ENCODE assay signal across 18 cellular contexts in the genomic region with DNA sequence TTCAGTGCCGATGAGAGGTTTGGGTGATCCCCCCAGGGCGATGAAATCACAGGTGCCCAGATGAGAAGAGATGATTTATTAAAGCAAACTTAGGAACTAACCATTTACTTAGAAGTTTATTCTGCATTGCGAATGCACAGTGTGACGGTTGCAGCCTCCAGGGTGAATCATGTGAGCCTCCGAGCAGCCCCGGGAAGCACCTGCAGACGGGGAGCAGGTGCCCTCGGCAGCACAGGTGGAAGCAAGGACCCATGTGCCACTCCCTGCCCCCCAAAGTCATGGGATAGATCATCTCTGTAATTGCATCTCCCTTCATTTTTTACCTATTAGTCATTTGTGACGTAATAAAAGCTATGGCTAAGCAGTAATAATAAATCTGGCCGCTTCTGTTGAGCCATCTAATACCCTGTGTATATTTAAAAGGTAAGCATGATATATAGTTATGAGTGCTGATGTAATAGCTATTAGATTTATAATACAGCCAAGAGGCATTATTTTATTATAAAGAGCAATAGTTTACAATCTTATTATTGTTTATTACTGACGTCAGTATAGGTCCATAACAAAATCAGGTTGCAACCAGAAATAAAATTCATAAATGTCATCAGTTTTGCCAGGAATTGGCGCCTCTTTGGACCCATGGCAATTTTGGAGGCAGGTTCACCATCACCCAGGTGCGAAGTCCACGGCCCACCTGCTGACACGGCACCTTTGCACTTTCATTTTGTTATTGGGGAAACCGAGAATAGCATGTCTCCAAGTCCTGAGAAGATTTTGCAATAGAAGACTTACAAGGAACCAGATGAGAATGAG.
DNase-seq lines count a peak whose midpoint lies in the region; ATAC-seq and TF ChIP-seq lines count a peak whose summit lies in the region.
"Had no signal": no experiment of that assay in that cellular context is flagged by ENCODE, and none has a peak within 500 bp of the region (broad histone marks: within the 10 kb centered on the region; RNA-seq: fewer than 3 reads in every experiment).

No MANE protein-coding gene starts in this region.

- H2AFZ ChIP-seq in mesenchymal stem cell (ENCODE audit: low read depth, low read length) (no peak overlapping the region), OCI-LY7 (ENCODE audit: low read length) (no peak overlapping the region)

- H3K79me2 ChIP-seq in OCI-LY7 (ENCODE audit: insufficient read depth, low read depth, low read length), result no peaks in the 10 kb centered on the region

- H3K36me3 ChIP-seq in mesenchymal stem cell (ENCODE audit: control insufficient read depth in 1 of 2, insufficient read depth in 2 of 2, low read depth in 1 of 2, low read length in 2 of 2), result no peaks in the 10 kb centered on the region
- H3K36me3 ChIP-seq in OCI-LY7 (ENCODE audit: insufficient read depth, low read length), result no peaks in the 10 kb centered on the region
- H3K36me3 ChIP-seq: SJSA1, thyroid gland had no signal

- H3K27me3 Mint-ChIP-seq in T-cell, result peaks cover 0 to 4% of the 10 kb centered on the region in 2 donors
- H3K27me3 Mint-ChIP-seq: activated CD4-positive, alpha-beta T cell treated with anti-CD3 and anti-CD28 coated beads, Interleukin-2, amount 10 ng/mL, durations not matched to agents 24 days and 14 days; activated naive CD8-positive, alpha-beta T cell treated with anti-CD3 and anti-CD28 coated beads, Interleukin-2, amount 10 ng/mL, durations not matched to agents 7 days and 5 days had no signal

- no peak overlapping the region for H2AK5ac ChIP-seq in mesenchymal stem cell (ENCODE audit: low read length, severe bottlenecking)

- no peak overlapping the region for H2BK5ac ChIP-seq in mesenchymal stem cell (ENCODE audit: low read depth, low read length, poor library complexity, severe bottlenecking)

- no peak overlapping the region for H3K27ac Mint-ChIP-seq in T-cell
- H3K27ac Mint-ChIP-seq: activated CD4-positive, alpha-beta T cell treated with anti-CD3 and anti-CD28 coated beads, Interleukin-2, amount 10 ng/mL, durations not matched to agents 24 days and 14 days; activated naive CD8-positive, alpha-beta T cell treated with anti-CD3 and anti-CD28 coated beads, Interleukin-2, amount 10 ng/mL, durations not matched to agents 7 days and 5 days had no signal

- no peaks in the 10 kb centered on the region for H3K9me3 Mint-ChIP-seq in T-cell
- H3K9me3 Mint-ChIP-seq: activated CD4-positive, alpha-beta T cell treated with anti-CD3 and anti-CD28 coated beads, Interleukin-2, amount 10 ng/mL, durations not matched to agents 24 days and 14 days; activated naive CD8-positive, alpha-beta T cell treated with anti-CD3 and anti-CD28 coated beads, Interleukin-2, amount 10 ng/mL, durations not matched to agents 7 days and 5 days had no signal

- no peak overlapping the region for H3K14ac ChIP-seq in mesenchymal stem cell (ENCODE audit: low read length in 2 of 2)

- H3K9me3 ChIP-seq in mesenchymal stem cell (ENCODE audit: control insufficient read depth, low read length), result no peaks in the 10 kb centered on the region
- H3K9me3 ChIP-seq in OCI-LY7 (ENCODE audit: low read length), result no peaks in the 10 kb centered on the region
- H3K9me3 ChIP-seq: SJSA1, thyroid gland had no signal

- no peaks in the 10 kb centered on the region for H3K9me2 ChIP-seq in OCI-LY7 (ENCODE audit: insufficient read depth, low read length)

- H2BK15ac ChIP-seq in mesenchymal stem cell (ENCODE audit: low read depth, poor library complexity, severe bottlenecking), result no peak overlapping the region

- no peak overlapping the region for H3K4ac ChIP-seq in mesenchymal stem cell (ENCODE audit: low read depth in 1 of 2, low read length in 2 of 2)

- peaks cover 3 to 12% of the 10 kb centered on the region in 2 experiments for H3K27me3 ChIP-seq in mesenchymal stem cell (ENCODE audit: control insufficient read depth in 1 of 2, insufficient read depth in 1 of 2, low read length in 2 of 2)
- H3K27me3 ChIP-seq: SJSA1, thyroid gland had no signal

- H4K91ac ChIP-seq in mesenchymal stem cell (ENCODE audit: low read length), result no peak overlapping the region

- H3K4me1 ChIP-seq in mesenchymal stem cell (ENCODE audit: control insufficient read depth, insufficient read depth, low read depth, low read length), result peaks cover 2% of the 10 kb centered on the region
- H3K4me1 ChIP-seq in OCI-LY7 (ENCODE audit: insufficient read depth, low read length, poor library complexity, severe bottlenecking), result no peaks in the 10 kb centered on the region
- H3K4me1 ChIP-seq: thyroid gland had no signal

- CTCF ChIA-PET in OCI-LY7 (lab: Charles Lee; ENCODE audit: unreplicated experiment) (no interaction called here), T-cell (lab: Charles Lee) (no interaction called here)

- H3K4me3 ChIP-seq in mesenchymal stem cell (ENCODE audit: insufficient read depth in 1 of 2, low read depth in 1 of 2, low read length in 2 of 2) (no peak overlapping the region), OCI-LY7 (ENCODE audit: low read depth, low read length, poor library complexity, severe bottlenecking) (no peak overlapping the region)
- H3K4me3 ChIP-seq: SJSA1, thyroid gland had no signal

- H3K4me1 Mint-ChIP-seq in T-cell, result peaks cover 0 to 7% (median 4%) of the 10 kb centered on the region in 3 donors
- H3K4me1 Mint-ChIP-seq: activated CD4-positive, alpha-beta T cell treated with anti-CD3 and anti-CD28 coated beads, Interleukin-2, amount 10 ng/mL, durations not matched to agents 24 days and 14 days; activated naive CD8-positive, alpha-beta T cell treated with anti-CD3 and anti-CD28 coated beads, Interleukin-2, amount 10 ng/mL, durations not matched to agents 7 days and 5 days had no signal

- no peak overlapping the region for H3K4me3 Mint-ChIP-seq in T-cell
- H3K4me3 Mint-ChIP-seq: activated CD4-positive, alpha-beta T cell treated with anti-CD3 and anti-CD28 coated beads, Interleukin-2, amount 10 ng/mL, durations not matched to agents 24 days and 14 days; activated naive CD8-positive, alpha-beta T cell treated with anti-CD3 and anti-CD28 coated beads, Interleukin-2, amount 10 ng/mL, durations not matched to agents 7 days and 5 days had no signal

- no peaks in the 10 kb centered on the region for H3K79me1 ChIP-seq in mesenchymal stem cell (replicated peaks; ENCODE audit: low read length, poor library complexity, severe bottlenecking)

- H3K36me3 Mint-ChIP-seq in T-cell, result no peaks in the 10 kb centered on the region
- H3K36me3 Mint-ChIP-seq: activated naive CD8-positive, alpha-beta T cell treated with anti-CD3 and anti-CD28 coated beads, Interleukin-2, amount 10 ng/mL, durations not matched to agents 7 days and 5 days had no signal

- H2BK12ac ChIP-seq in mesenchymal stem cell (ENCODE audit: low read length in 2 of 2), result no peak overlapping the region

- H3K27ac ChIP-seq in mesenchymal stem cell (ENCODE audit: low read length, poor library complexity, severe bottlenecking) (no peak overlapping the region), OCI-LY7 (ENCODE audit: low read depth, low read length, poor library complexity, severe bottlenecking) (no peak overlapping the region)
- H3K27ac ChIP-seq: SJSA1, thyroid gland had no signal

- no peak for TF ChIP-seq CTCF in OCI-LY7 (conservative IDR thresholded peaks at IDR 0.05; ENCODE audit: low read length)

- POLR2A ChIA-PET in OCI-LY7 (lab: Charles Lee) (interaction anchor here (0.5 to 0.6 kb wide), 2 partner anchors 139 to 252 kb away, joined by 3 read pairs; no protein-coding TSS in a partner anchor), T-cell (lab: Charles Lee) (no interaction called here)

- no peak overlapping the region for H3K18ac ChIP-seq in mesenchymal stem cell (ENCODE audit: low read depth in 1 of 2, low read length in 2 of 2)

- ATAC-seq in T-cell (replicated peaks in 1 of 4), result no peak
- no peak for ATAC-seq in GM21717 (IDR thresholded peaks at IDR 0.05; ENCODE audit: unreplicated experiment)
- ATAC-seq: HCT116 had no signal

- no peak overlapping the region for H3K23ac ChIP-seq in mesenchymal stem cell (ENCODE audit: low read length in 2 of 2)

- 86% methylated on average over 14 of the region's 16 CpGs for WGBS in mesenchymal stem cell

- DNase-seq in D341Med (ENCODE audit: low spot score) (peak; percentile 33), M059J (ENCODE audit: low read depth) (peak; percentile 22), RPMI8226 (peak; percentile 83), mesenchymal stem cell (peak; percentile 8), OCI-LY7 (ENCODE audit: low spot score) (no peak), T-cell (no peak)
- DNase-seq in stimulated activated CD4-positive, alpha-beta T cell treated with anti-CD3 and anti-CD28 coated beads, Interleukin-4, amount 100 ng/mL, for 1 hour, result no peak
- DNase-seq: activated CD4-positive, alpha-beta T cell treated with anti-CD3 and anti-CD28 coated beads, Interleukin-2, amount 10 ng/mL, durations not matched to agents 24 days and 14 days; activated naive CD8-positive, alpha-beta T cell treated with anti-CD3 and anti-CD28 coated beads, Interleukin-2, amount 10 ng/mL, durations not matched to agents 7 days and 5 days; activated T-cell treated with anti-CD3 and anti-CD28 coated beads, Interleukin-2, amount 50 U/mL, for 1 hour; effector CD4-positive, alpha-beta T cell; hypothalamus; nucleus accumbens; T1000; thyroid gland had no signal

- H4K8ac ChIP-seq in mesenchymal stem cell (ENCODE audit: low read length), result no peak overlapping the region

- BruUV-seq in OCI-LY7 (replicated peaks; lab: Mats Ljungman, UMichigan), result no TSS peak

- intact Hi-C loops in OCI-LY7 (cut with micrococcal nuclease; ENCODE audit: unreplicated experiment), result no loop called here

- H3K4me2 ChIP-seq in mesenchymal stem cell (ENCODE audit: low read length, poor library complexity, severe bottlenecking) (no peak overlapping the region), OCI-LY7 (ENCODE audit: low read length) (no peak overlapping the region)

- no peaks in the 10 kb centered on the region for H4K20me1 ChIP-seq in OCI-LY7 (ENCODE audit: insufficient read depth, low read length)

- H3K9ac ChIP-seq in mesenchymal stem cell (ENCODE audit: low read length), result no peak overlapping the region

- no peak overlapping the region for H2BK120ac ChIP-seq in mesenchymal stem cell (ENCODE audit: low read depth, low read length)

Comparison
In these comparisons a context has a peak if more than half of its experiments do, and no peak if none do; other contexts are left out.
1. DNase-seq: peak in D341Med (single experiment), M059J (single experiment), RPMI8226 (single experiment) and mesenchymal stem cell (single experiment); none in OCI-LY7 (single experiment), T-cell (0 of 34) and stimulated activated CD4-positive, alpha-beta T cell treated with anti-CD3 and anti-CD28 coated beads, Interleukin-4, amount 100 ng/mL, for 1 hour (single experiment).